In genomic region chr19:41530761-41531301, GRCh38 we compare ENCODE assay signal across 9 cellular contexts. TPM values are rescaled to one million over a fixed set of nuclear protein-coding genes. Genes with fewer than 3 reads are reported as not detected.
DNase-seq lines count a peak whose midpoint lies in the region; ATAC-seq, FAIRE-seq and TF ChIP-seq lines count a peak whose summit lies in the region.
"Had no signal": no experiment of that assay in that cellular context is flagged by ENCODE, and none has a peak within 500 bp of the region (broad histone marks: within the 10 kb centered on the region; RNA-seq: fewer than 3 reads in every experiment).

No MANE protein-coding gene starts in this region.

- no peak for ATAC-seq in GM19467 (IDR thresholded peaks at IDR 0.05; ENCODE audit: unreplicated experiment)
- no peak for ATAC-seq in HG02973 (IDR thresholded peaks at IDR 0.05; ENCODE audit: unreplicated experiment)

- no peak overlapping the region for H2AFZ ChIP-seq in endothelial cell of umbilical vein (ENCODE audit: low read depth, low read length)

- POLR2A ChIA-PET in endothelial cell of umbilical vein (lab: Charles Lee): interaction anchor here (0.5 to 3.3 kb wide), 9 partner anchors 18 to 91 kb away, joined by 3 to 38 read pairs (median 5); partner anchors contain the start of gene DMAC2

- peak; percentile 14 for TF ChIP-seq POLR2A in endothelial cell of umbilical vein (IDR thresholded peaks at IDR 0.05; ENCODE audit: low read depth, low read length)

- H3K9me1 ChIP-seq in endothelial cell of umbilical vein (replicated peaks; ENCODE audit: control insufficient read depth, extremely low read depth, insufficient read depth, low read length): no peaks in the 10 kb centered on the region

- CTCF ChIA-PET in endothelial cell of umbilical vein (lab: Charles Lee): interaction anchor here (1.0 to 3.2 kb wide), 9 partner anchors 12 to 91 kb away, joined by 4 to 40 read pairs (median 7); partner anchors contain the start of gene DMAC2

- H3K4me1 ChIP-seq in SJCRH30 (peaks cover 2% of the 10 kb centered on the region), endothelial cell of umbilical vein (ENCODE audit: control insufficient read depth, extremely low read depth, insufficient read depth, low read length) (peaks cover 31% of the 10 kb centered on the region), rectal smooth muscle tissue (ENCODE audit: control insufficient read depth, insufficient read depth, low read length) (no peaks in the 10 kb centered on the region)

- H4K20me1 ChIP-seq in endothelial cell of umbilical vein (replicated peaks; ENCODE audit: control insufficient read depth, extremely low read depth, insufficient read depth, low read length): no peaks in the 10 kb centered on the region

- FAIRE-seq in endothelial cell of umbilical vein (lab: Jason Lieb, UNC): no peak

- peak overlapping the region; percentile 44 for H3K4me2 ChIP-seq in endothelial cell of umbilical vein (ENCODE audit: insufficient read depth, low read length)

- TF ChIP-seq CTCF in endothelial cell of umbilical vein (IDR thresholded peaks at IDR 0.05; ENCODE audit: extremely low read depth in 1 of 2, insufficient read depth in 1 of 2, low read depth in 1 of 2, low read length in 2 of 2): no peak

- no peaks in the 10 kb centered on the region for H3K79me2 ChIP-seq in endothelial cell of umbilical vein (ENCODE audit: control insufficient read depth, insufficient read depth, low read length)

- no peaks in the 10 kb centered on the region for H3K9me3 ChIP-seq in SJCRH30 (replicated peaks)
- peaks cover 6% of the 10 kb centered on the region for H3K9me3 ChIP-seq in endothelial cell of umbilical vein (replicated peaks; ENCODE audit: control insufficient read depth, insufficient read depth, low read length)

- DNase-seq in GM03348 (ENCODE audit: low spot score): peak; percentile 14
- DNase-seq in SJCRH30: peak; percentile 39 to 47
- DNase-seq in endothelial cell of umbilical vein (ENCODE audit: low read depth, low spot score): peak; percentile 84
- no peak for DNase-seq in activated CD8-positive, alpha-beta memory T cell treated with anti-CD3 and anti-CD28 coated beads, Interleukin-2, amount 50 U/mL, for 4 hours
- no peak for DNase-seq in stimulated activated CD4-positive, alpha-beta T cell treated with anti-CD3 and anti-CD28 coated beads, Interleukin-2, amount 100 ng/mL, for 24 hours

- TSS peak; percentile 86 for BruUV-seq in endothelial cell of umbilical vein (replicated peaks; lab: Mats Ljungman, UMichigan)

- H3K36me3 ChIP-seq in SJCRH30 (no peaks in the 10 kb centered on the region), endothelial cell of umbilical vein (ENCODE audit: control insufficient read depth in 2 of 2, extremely low read depth in 1 of 2, insufficient read depth in 2 of 2, low read length in 2 of 2) (no peaks in the 10 kb centered on the region), rectal smooth muscle tissue (ENCODE audit: control insufficient read depth, insufficient read depth, low read length) (no peaks in the 10 kb centered on the region)

- peak overlapping the region; percentile 16 for H3K9ac ChIP-seq in endothelial cell of umbilical vein (replicated peaks; ENCODE audit: extremely low read depth, insufficient read depth, low read length)
- no peak overlapping the region for H3K9ac ChIP-seq in rectal smooth muscle tissue (ENCODE audit: low read length)

- H3K27me3 ChIP-seq in SJCRH30 (peaks cover 5% of the 10 kb centered on the region; the same call in 1 of the 2 replicates), endothelial cell of umbilical vein (ENCODE audit: control insufficient read depth in 2 of 2, insufficient read depth in 2 of 2, low read length in 2 of 2) (peaks cover 19 to 24% of the 10 kb centered on the region in 2 experiments), rectal smooth muscle tissue (ENCODE audit: control insufficient read depth, insufficient read depth, low read length) (no peaks in the 10 kb centered on the region)

- H3K4me3 ChIP-seq in SJCRH30 (no peak overlapping the region), endothelial cell of umbilical vein (replicated peaks in 1 of 3; ENCODE audit: insufficient read depth in 1 of 3, low read depth in 1 of 3, low read length in 3 of 3) (no peak overlapping the region), rectal smooth muscle tissue (ENCODE audit: low read length) (no peak overlapping the region)

- intact Hi-C loops in endothelial cell of umbilical vein (cut with micrococcal nuclease): loop anchor here (1.0 kb wide), 4 partner anchors 18 to 208 kb away; no protein-coding TSS in a partner anchor

- dilution Hi-C loops in endothelial cell of umbilical vein (cut with MboI; ENCODE audit: extremely low pct_ligation_motif_present, low sequenced_read_pairs): no loop called here

- H3K27ac ChIP-seq in SJCRH30: no peak overlapping the region
- H3K27ac ChIP-seq in endothelial cell of umbilical vein (ENCODE audit: insufficient read depth, low read depth, low read length): peak overlapping the region; percentile 85
- H3K27ac ChIP-seq in rectal smooth muscle tissue (ENCODE audit: low read depth, low read length): peak overlapping the region; percentile 16

TF ChIP-seq in endothelial cell of umbilical vein, 7 proteins besides CTCF, POLR2A, EP300 and RAD21:
- TF ChIP-seq POLR2AphosphoS5 (IDR thresholded peaks at IDR 0.05; ENCODE audit: insufficient read depth, low read depth, low read length) (peak; percentile 1), JUN (IDR thresholded peaks at IDR 0.05; ENCODE audit: borderline replicate concordance, insufficient read depth, insufficient read length, low read depth) (peak; percentile 44), GATA2 (IDR thresholded peaks at IDR 0.05; ENCODE audit: insufficient read depth, insufficient read length, low read depth, low read length) (peak; percentile 90), EZH2 (IDR thresholded peaks at IDR 0.05; ENCODE audit: borderline replicate concordance, low read depth, low read length, severe bottlenecking) (no peak)

RNA-seq across cellular contexts. Expression of gene CEACAM21, which starts 45.1 kb away (rescaled TPM):
- total RNA-seq in SJCRH30 (2014; rRNA removed; shearing (Covaris generic)): 5.5 and 5.6 TPM in 2 replicates
- 1.7 and 2.7 TPM in 2 replicates for total RNA-seq in endothelial cell of umbilical vein
- 0.81 and 1.3 TPM in 2 replicates for polyA plus RNA-seq in endothelial cell of umbilical vein
- polyA plus RNA-seq in endothelial cell of umbilical vein (2011; cell fraction: cytosol; rRNA removed): 1.1 and 1.4 TPM in 2 replicates
- 2.5 and 3.1 TPM in 2 replicates for polyA plus RNA-seq in endothelial cell of umbilical vein (2011; cell fraction: nucleus; rRNA removed)
- polyA plus RNA-seq in endothelial cell of umbilical vein (2012): 2.5 TPM in 2 replicates
- polyA minus RNA-seq in endothelial cell of umbilical vein: 1.0 and 2.7 TPM in 2 replicates
- polyA minus RNA-seq in endothelial cell of umbilical vein (2011; cell fraction: cytosol; rRNA and poly(A)+ RNA removed): not detected
- polyA minus RNA-seq in endothelial cell of umbilical vein (2011; cell fraction: nucleus; rRNA and poly(A)+ RNA removed): 0.38 and 1.5 TPM in 2 replicates
- total RNA-seq: renal cortical epithelial cell had no signal

Comparison
In these comparisons a context has a peak if more than half of its experiments do, and no peak if none do; other contexts are left out.
1. DNase-seq: peak in GM03348 (single experiment), SJCRH30 (2 of 2) and endothelial cell of umbilical vein (single experiment); none in activated CD8-positive, alpha-beta memory T cell treated with anti-CD3 and anti-CD28 coated beads, Interleukin-2, amount 50 U/mL, for 4 hours (single experiment) and stimulated activated CD4-positive, alpha-beta T cell treated with anti-CD3 and anti-CD28 coated beads, Interleukin-2, amount 100 ng/mL, for 24 hours (0 of 2).